ENCODE assay signal across 12 cellular contexts in the genomic region with DNA sequence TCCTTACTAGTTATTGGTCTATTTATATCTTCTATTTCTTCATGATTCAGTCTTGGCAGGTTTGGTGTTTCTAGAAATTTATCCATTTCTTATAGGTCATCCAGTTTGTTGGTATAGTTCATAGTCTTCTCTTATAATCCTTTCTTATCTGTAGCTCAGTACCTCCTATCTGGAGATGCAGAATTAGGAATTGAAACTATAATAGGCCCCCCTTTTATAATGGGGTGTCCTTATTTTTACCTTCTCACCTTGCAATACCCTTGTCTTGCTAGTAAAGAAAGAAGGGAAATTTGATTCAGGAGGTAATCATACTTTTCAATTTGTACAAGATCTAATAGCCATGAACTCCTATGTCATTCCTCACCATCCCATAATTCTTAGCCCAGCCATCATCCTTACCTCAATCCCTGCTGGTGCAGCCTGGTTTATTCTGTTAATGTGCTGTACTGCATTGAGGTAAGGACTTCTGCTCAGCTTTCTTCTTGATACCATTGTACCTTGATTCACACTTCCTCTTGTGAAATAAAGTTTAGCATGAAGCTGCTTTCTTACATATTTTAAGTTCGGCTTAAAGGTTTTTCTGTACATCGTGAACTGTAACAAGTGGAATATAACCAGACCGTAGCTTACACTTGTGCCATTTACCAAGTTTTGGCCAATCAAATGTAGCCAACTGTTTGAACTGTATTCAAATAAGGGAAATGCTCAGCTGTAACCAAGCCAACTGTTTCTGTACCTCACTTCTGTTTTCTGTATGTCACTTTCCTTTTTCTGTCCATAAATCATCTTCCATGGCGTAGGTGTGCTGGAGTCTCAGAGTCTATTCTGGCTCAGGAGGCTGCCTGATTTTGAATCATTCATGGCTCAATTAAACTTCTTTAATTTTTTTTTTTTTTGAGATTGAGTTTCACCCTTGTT. TPM values are rescaled to one million over a fixed set of nuclear protein-coding genes. Genes with fewer than 3 reads are reported as not detected.
A peak's percentile ranks its signal among the peaks of the same experiment; 100 is the strongest.
DNase-seq lines count a peak whose midpoint lies in the region; ATAC-seq, FAIRE-seq and TF ChIP-seq lines count a peak whose summit lies in the region.
"Had no signal": no experiment of that assay in that cellular context is flagged by ENCODE, and none has a peak within 500 bp of the region (broad histone marks: within the 10 kb centered on the region; RNA-seq: fewer than 3 reads in every experiment).

No MANE protein-coding gene starts in this region.

- H3K27ac ChIP-seq in keratinocyte (ENCODE audit: control insufficient read depth, insufficient read depth, low read length) (no peak overlapping the region), left lung (peak overlapping the region in 1 of 2 donors; percentile 20)

- H3K4me1 ChIP-seq in keratinocyte (ENCODE audit: control insufficient read depth, extremely low read depth, insufficient read depth, low read length) (peaks cover 4% of the 10 kb centered on the region), left lung (no peaks in the 10 kb centered on the region)

- no peaks in the 10 kb centered on the region for H3K9me3 ChIP-seq in keratinocyte (ENCODE audit: control insufficient read depth, low read depth, low read length)
- H3K9me3 ChIP-seq in left lung = peaks cover 0 to 11% of the 10 kb centered on the region in 2 donors

- H3K4me3 ChIP-seq in keratinocyte (ENCODE audit: control insufficient read depth in 2 of 3, extremely low read depth in 1 of 3, insufficient read depth in 2 of 3, low read depth in 1 of 3, low read length in 3 of 3) (no peak overlapping the region), left lung (no peak overlapping the region)

- H3K9ac ChIP-seq in keratinocyte (ENCODE audit: control insufficient read depth, extremely low read depth, insufficient read depth, low read length) = no peak overlapping the region

- DNase-seq in keratinocyte (ENCODE audit: low read depth, low spot score) (no peak), left lung (no peak), UCSD-AML1 (lab: John Stamatoyannopoulos, UW; ENCODE audit: unreplicated experiment) (no peak), A172 (ENCODE audit: low spot score) (no peak)
- no peak for DNase-seq in activated CD4-positive, alpha-beta T cell treated with anti-CD3 and anti-CD28 coated beads for 1 hour
- DNase-seq: activated CD4-positive, alpha-beta T cell treated with anti-CD3 and anti-CD28 coated beads, Interleukin-2, amount 10 ng/mL, durations not matched to agents 24 days and 14 days; DMS153; NCI-H1436; occipital lobe had no signal

- no peaks in the 10 kb centered on the region for H3K27me3 ChIP-seq in keratinocyte (ENCODE audit: control insufficient read depth, extremely low read depth, insufficient read depth, low read length)
- no peaks in the 10 kb centered on the region for H3K27me3 ChIP-seq in left lung

- no peak overlapping the region for H2AFZ ChIP-seq in keratinocyte (ENCODE audit: control insufficient read depth, low read length)

- H3K36me3 ChIP-seq in keratinocyte (ENCODE audit: control insufficient read depth in 2 of 2, extremely low read depth in 1 of 2, insufficient read depth in 2 of 2, low read length in 2 of 2) (no peaks in the 10 kb centered on the region), left lung (no peaks in the 10 kb centered on the region)

- H3K9me1 ChIP-seq in keratinocyte (ENCODE audit: control insufficient read depth, extremely low read depth, insufficient read depth, low read length) = no peaks in the 10 kb centered on the region

- H4K20me1 ChIP-seq in keratinocyte (ENCODE audit: control insufficient read depth, extremely low read depth, insufficient read depth, low read length) = no peaks in the 10 kb centered on the region

- TF ChIP-seq CTCF in keratinocyte (optimal IDR thresholded peaks at IDR 0.05 in 1 of 3, IDR thresholded peaks at IDR 0.05 in 1 of 3, conservative IDR thresholded peaks at IDR 0.05 in 1 of 3; ENCODE audit: extremely low read depth in 1 of 3, insufficient read depth in 2 of 3, low read length in 3 of 3) (no peak), left lung (IDR thresholded peaks at IDR 0.05) (no peak)

- peak; percentile 32 for FAIRE-seq in keratinocyte (lab: Jason Lieb, UNC)

- dilution Hi-C loops in keratinocyte (cut with MboI; ENCODE audit: extremely low pct_ligation_motif_present, low sequenced_read_pairs) = no loop called here

- H3K79me2 ChIP-seq in keratinocyte (ENCODE audit: control insufficient read depth, insufficient read depth, low read length) = no peaks in the 10 kb centered on the region

- no peak overlapping the region for H3K4me2 ChIP-seq in keratinocyte (ENCODE audit: control insufficient read depth, extremely low read depth, insufficient read depth, low read depth, low read length)

- peak; percentile 81 for ATAC-seq in GM18870 (IDR thresholded peaks at IDR 0.05; ENCODE audit: unreplicated experiment)
- ATAC-seq in GM21737 (IDR thresholded peaks at IDR 0.05; ENCODE audit: unreplicated experiment) = peak; percentile 41
- ATAC-seq in HG03432 (IDR thresholded peaks at IDR 0.05; ENCODE audit: unreplicated experiment) = peak; percentile 68
- ATAC-seq in left lung = no peak

- intact Hi-C loops in left lung (cut with DNase I) = no loop called here

RNA-seq across cellular contexts. Expression of a gene that starts 40.1 kb away (rescaled TPM):
- polyA plus RNA-seq in keratinocyte = not detected in 3 replicates
- polyA plus RNA-seq in keratinocyte (2011; ENCODE audit: low read depth) = not detected
- polyA plus RNA-seq in keratinocyte (2011; cell fraction: cytosol; rRNA removed) = not detected in 2 replicates
- not detected in 2 replicates for polyA plus RNA-seq in keratinocyte (2011; cell fraction: nucleus; rRNA removed)
- polyA plus RNA-seq in keratinocyte (2012; ENCODE audit: low replicate concordance) = not detected in 2 replicates
- polyA minus RNA-seq in keratinocyte = not detected in 3 replicates
- not detected for polyA minus RNA-seq in keratinocyte (2011; cell fraction: cytosol; rRNA and poly(A)+ RNA removed)
- not detected in 2 replicates for polyA minus RNA-seq in keratinocyte (2011; cell fraction: nucleus; rRNA and poly(A)+ RNA removed)
- under 1 TPM; 0.09 to 0.10 TPM for total RNA-seq in left lung
- total RNA-seq in A172 (2014; rRNA removed; shearing (Covaris generic)) = not detected in 2 replicates
